ENCODE assay signal across 13 cellular contexts in the genomic region with DNA sequence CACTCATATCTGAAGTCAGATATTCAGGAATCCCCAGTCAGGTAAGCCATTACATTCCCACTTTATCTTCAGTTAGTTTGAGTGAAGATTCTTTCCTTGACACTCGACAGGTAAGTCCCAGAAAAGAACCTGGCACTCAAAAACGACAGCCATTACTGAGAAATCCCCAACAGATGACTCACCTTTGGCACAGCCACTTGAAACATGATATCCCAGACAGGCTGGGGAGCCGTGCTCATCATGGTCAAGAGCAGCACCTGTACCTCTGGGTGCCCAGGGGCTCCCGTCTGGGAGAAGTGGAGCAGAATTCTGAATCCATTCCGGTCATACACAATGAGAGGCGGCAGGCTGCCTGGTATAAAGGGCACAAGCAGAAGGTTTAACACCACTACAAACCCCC. TPM values are rescaled to one million over a fixed set of nuclear protein-coding genes. Genes with fewer than 3 reads are reported as not detected.
A peak's percentile ranks its signal among the peaks of the same experiment; 100 is the strongest.
DNase-seq lines count a peak whose midpoint lies in the region; ATAC-seq and TF ChIP-seq lines count a peak whose summit lies in the region.
"Had no signal": no experiment of that assay in that cellular context is flagged by ENCODE, and none has a peak within 500 bp of the region (broad histone marks: within the 10 kb centered on the region; RNA-seq: fewer than 3 reads in every experiment).

No MANE protein-coding gene starts in this region.

- H2BK15ac ChIP-seq in IMR-90 (ENCODE audit: low read depth, low read length), result no peak overlapping the region

- no peak overlapping the region for H2BK5ac ChIP-seq in IMR-90 (ENCODE audit: low read depth, low read length, poor library complexity, severe bottlenecking)

- H3K27me3 ChIP-seq in IMR-90 (ENCODE audit: control insufficient read depth, insufficient read depth, low read length), result no peaks in the 10 kb centered on the region
- H3K27me3 ChIP-seq in kidney epithelial cell (ENCODE audit: control insufficient read depth, insufficient read depth, low read length), result no peaks in the 10 kb centered on the region

- H3K14ac ChIP-seq in IMR-90 (replicated peaks; ENCODE audit: low read depth, low read length), result no peak overlapping the region

- no peak for TF ChIP-seq CTCF in IMR-90 (conservative IDR thresholded peaks at IDR 0.05; ENCODE audit: low read depth, low read length)
- TF ChIP-seq CTCF in kidney epithelial cell (IDR thresholded peaks at IDR 0.05; ENCODE audit: insufficient read depth, low read length, poor library complexity, severe bottlenecking), result no peak

- no peak for TF ChIP-seq RAD21 in IMR-90 (IDR thresholded peaks at IDR 0.05; ENCODE audit: low read length)

- no peak for ATAC-seq in IMR-90 (ENCODE audit: low read depth)
- no peak for ATAC-seq in GM21717 (IDR thresholded peaks at IDR 0.05; ENCODE audit: unreplicated experiment)

- intact Hi-C loops in IMR-90 (cut with micrococcal nuclease), result loop anchor here (5.0 kb wide), 1 partner anchor 162 kb away; no protein-coding TSS in a partner anchor

- no peak overlapping the region for H3K18ac ChIP-seq in IMR-90 (ENCODE audit: low read depth, low read length)

- no peak overlapping the region for H2BK20ac ChIP-seq in IMR-90 (ENCODE audit: low read depth, low read length)

- in situ Hi-C loops in IMR-90 (cut with MboI; ENCODE audit: low sequenced_read_pairs), result no loop called here

- no peak overlapping the region for H2BK120ac ChIP-seq in IMR-90 (ENCODE audit: low read depth, low read length)

- DNase-seq in DMS53 (lab: John Stamatoyannopoulos, UW) (peak; percentile 93), IMR-90 (peak; percentile 54), SW480 (ENCODE audit: low spot score) (peak; percentile 27), kidney epithelial cell (ENCODE audit: low read depth) (peak; percentile 43), D341Med (ENCODE audit: low spot score) (no peak), DMS114 treated with DMSO at 0.1 percent for 48 hours (lab: John Stamatoyannopoulos, UW; ENCODE audit: unreplicated experiment) (no peak)
- DNase-seq in stimulated activated CD4-positive, alpha-beta T cell treated with anti-CD3 and anti-CD28 coated beads, Interleukin-12 subunit alpha, Interleukin-12 subunit beta, amount 100 ng/mL, for 4 hours, result no peak
- DNase-seq: activated gamma-delta T cell; effector CD8-positive, alpha-beta T cell; kidney; NCI-H2227 treated with DMSO at 0.1 percent for 48 hours; T1000 had no signal

- no peak overlapping the region for H3K4me3 ChIP-seq in IMR-90 (ENCODE audit: insufficient read depth, low read depth, low read length)
- H3K4me3 ChIP-seq in kidney epithelial cell (ENCODE audit: low read depth, low read length), result no peak overlapping the region

- peaks cover 3 to 6% of the 10 kb centered on the region in 2 experiments; a peak in 1 of 4 replicates for H3K79me1 ChIP-seq in IMR-90 (ENCODE audit: low read depth in 1 of 2, low read length in 2 of 2)

- no peak overlapping the region for H3K9ac ChIP-seq in IMR-90 (ENCODE audit: low read depth, low read length)

- no peak overlapping the region for H2AK5ac ChIP-seq in IMR-90 (ENCODE audit: low read depth, low read length)

- no peak overlapping the region for H4K91ac ChIP-seq in IMR-90 (ENCODE audit: insufficient read depth, low read depth, low read length)

- H4K8ac ChIP-seq in IMR-90 (ENCODE audit: low read depth in 2 of 2, low read length in 2 of 2), result no peak overlapping the region

- H3K4me2 ChIP-seq in IMR-90 (ENCODE audit: low read depth, low read length), result no peak overlapping the region

- no peak overlapping the region for H4K5ac ChIP-seq in IMR-90 (ENCODE audit: low read depth, low read length)

- no peak for TF ChIP-seq POLR2A in IMR-90 (IDR thresholded peaks at IDR 0.05; ENCODE audit: low read depth, low read length)

- no TSS peak for BruUV-seq in IMR-90 (replicated peaks; lab: Mats Ljungman, UMichigan)

- POLR2A ChIA-PET in IMR-90 (lab: Charles Lee; ENCODE audit: unreplicated experiment), result no interaction called here

- peaks cover 19% of the 10 kb centered on the region for H3K9me1 ChIP-seq in IMR-90 (ENCODE audit: insufficient read depth, low read length)

- no peak overlapping the region for H3K27ac ChIP-seq in IMR-90 (ENCODE audit: insufficient read depth, low read length)

- dilution Hi-C loops in IMR-90 (cut with HindIII; ENCODE audit: low sequenced_read_pairs, unreplicated experiment), result no loop called here

- H3K56ac ChIP-seq in IMR-90 (ENCODE audit: extremely low read depth, insufficient read depth, low read length), result no peak overlapping the region

- H3K9me3 ChIP-seq in IMR-90 (ENCODE audit: control insufficient read depth, insufficient read depth, low read length), result no peaks in the 10 kb centered on the region

- H4K20me1 ChIP-seq in IMR-90 (ENCODE audit: insufficient read depth, low read length), result peaks cover 4% of the 10 kb centered on the region

- peaks cover 7% of the 10 kb centered on the region for H3K4me1 ChIP-seq in IMR-90 (ENCODE audit: control insufficient read depth, insufficient read depth, low read length)

- no peak overlapping the region for H3K23ac ChIP-seq in IMR-90 (ENCODE audit: low read depth, low read length)

- CTCF ChIA-PET in IMR-90 (lab: Yijun Ruan, JAX), result no interaction called here

- no peak overlapping the region for H2AK9ac ChIP-seq in IMR-90 (replicated peaks; ENCODE audit: low read depth, low read length, poor library complexity)

- no peak overlapping the region for H3K4ac ChIP-seq in IMR-90 (ENCODE audit: low read depth, low read length)

- H2AFZ ChIP-seq in IMR-90 (replicated peaks; ENCODE audit: low read length, poor library complexity), result peak overlapping the region; percentile 15

- H3K36me3 ChIP-seq in IMR-90 (ENCODE audit: control insufficient read depth, insufficient read depth, low read length) (peaks cover 42% of the 10 kb centered on the region), kidney epithelial cell (ENCODE audit: control insufficient read depth, insufficient read depth, low read length) (peaks cover 1% of the 10 kb centered on the region)

- WGBS in IMR-90 (ENCODE audit: extremely low coverage in 2 of 2, insufficient read length in 1 of 2), 2 experiments, result 100% methylated on average over 1 of the region's 6 CpGs; no CpG with 5 or more reads in 1 of the 2 experiments

TF ChIP-seq in IMR-90, 13 proteins besides CTCF, POLR2A, EP300 and RAD21:
- TF ChIP-seq MAZ (IDR thresholded peaks at IDR 0.05; ENCODE audit: borderline replicate concordance, low read depth, low read length) (no peak), BHLHE40 (IDR thresholded peaks at IDR 0.05; ENCODE audit: low read depth, low read length) (no peak), RFX5 (IDR thresholded peaks at IDR 0.05; ENCODE audit: low read depth, low read length) (no peak), FOS (IDR thresholded peaks at IDR 0.05; ENCODE audit: low read depth, low read length) (no peak), SMC3 (IDR thresholded peaks at IDR 0.05; ENCODE audit: low read depth, low read length) (no peak)

RNA-seq across cellular contexts. Expression of a gene that starts 16.8 kb away (rescaled TPM):
- 25.6 and 28.5 TPM in 2 replicates for total RNA-seq in IMR-90 (2012; rRNA removed)
- 43.7 and 49.2 TPM in 2 replicates for polyA plus RNA-seq in IMR-90 (2012; rRNA removed)
- polyA plus RNA-seq in IMR-90 (2012; cell fraction: cytosol; rRNA removed), result 22.4 and 39.2 TPM in 2 replicates
- polyA plus RNA-seq in IMR-90 (2012; cell fraction: nucleus; rRNA removed; ENCODE audit: low replicate concordance), result 79.3 and 108 TPM in 2 replicates
- total RNA-seq in kidney epithelial cell, result 10.7 and 13.6 TPM in 2 replicates

RNA-seq across cellular contexts. Expression of a gene that starts 40.5 kb away (rescaled TPM):
- 16.5 and 23.9 TPM in 2 replicates for total RNA-seq in IMR-90 (2012; rRNA removed)
- polyA plus RNA-seq in IMR-90 (2012; rRNA removed), result 24.6 and 30.1 TPM in 2 replicates
- polyA plus RNA-seq in IMR-90 (2012; cell fraction: cytosol; rRNA removed), result 10.5 and 11.2 TPM in 2 replicates
- polyA plus RNA-seq in IMR-90 (2012; cell fraction: nucleus; rRNA removed; ENCODE audit: low replicate concordance), result 35.3 and 69.6 TPM in 2 replicates
- total RNA-seq in kidney epithelial cell, result 41.6 and 43.6 TPM in 2 replicates

Comparison
In these comparisons a context has a peak if more than half of its experiments do, and no peak if none do; other contexts are left out.
1. DNase-seq: peak in DMS53 (single experiment), IMR-90 (single experiment), SW480 (single experiment) and kidney epithelial cell (single experiment); none in D341Med (single experiment), stimulated activated CD4-positive, alpha-beta T cell treated with anti-CD3 and anti-CD28 coated beads, Interleukin-12 subunit alpha, Interleukin-12 subunit beta, amount 100 ng/mL, for 4 hours (single experiment) and DMS114 treated with DMSO at 0.1 percent for 48 hours (single experiment).